22 cellular contexts compared by ENCODE assay signal in genomic region chr11:86912238-86912637, GRCh38. TPM values are rescaled to one million over a fixed set of nuclear protein-coding genes. Genes with fewer than 3 reads are reported as not detected.
DNase-seq lines count a peak whose midpoint lies in the region; ATAC-seq and TF ChIP-seq lines count a peak whose summit lies in the region.
"Had no signal": no experiment of that assay in that cellular context is flagged by ENCODE, and none has a peak within 500 bp of the region (broad histone marks: within the 10 kb centered on the region; RNA-seq: fewer than 3 reads in every experiment).

No MANE protein-coding gene starts in this region.

- H3K9me2 ChIP-seq in SK-N-SH: no peaks in the 10 kb centered on the region

- H3K36me3 ChIP-seq in SK-N-SH (replicated peaks in 1 of 2; ENCODE audit: control insufficient read depth in 1 of 2, insufficient read depth in 2 of 2, low read length in 1 of 2): peaks cover 0 to 26% of the 10 kb centered on the region in 2 experiments
- H3K36me3 ChIP-seq: BLaER1 treated with 17β-estradiol and CSF1 and Interleukin-3, amounts not matched to agents 10 nM and 100 nM had no signal

- H3K27me3 ChIP-seq in SK-N-SH (ENCODE audit: insufficient read depth): no peaks in the 10 kb centered on the region
- H3K27me3 ChIP-seq: BLaER1 treated with 17β-estradiol and CSF1 and Interleukin-3, amounts not matched to agents 10 nM and 100 nM had no signal

- no peak for TF ChIP-seq RAD21 in SK-N-SH (IDR thresholded peaks at IDR 0.05; ENCODE audit: low read length)

- no peak for ATAC-seq in SK-N-SH treated with all-trans-retinoic acid at 6 μM for 48 hours
- ATAC-seq: A549; CD8-positive, alpha-beta T cell; GM12878 had no signal

- no peak for TF ChIP-seq CTCF in SK-N-SH (IDR thresholded peaks at IDR 0.05)
- no peak for TF ChIP-seq CTCF in endothelial cell (IDR thresholded peaks at IDR 0.05; ENCODE audit: unreplicated experiment)

- POLR2A ChIA-PET in SK-N-SH (lab: Yijun Ruan, JAX): no interaction called here

- CTCF ChIA-PET in SK-N-SH (lab: Yijun Ruan, JAX): interaction anchor here (1.0 to 1.2 kb wide), 2 partner anchors 42 to 43 kb away, joined by 3 read pairs; no protein-coding TSS in a partner anchor

- H3K27ac Mint-ChIP-seq in endothelial cell (ENCODE audit: unreplicated experiment): no peak overlapping the region
- H3K27ac Mint-ChIP-seq: B cell; CD4-positive, alpha-beta T cell; CD8-positive, alpha-beta T cell had no signal

- H4K20me1 ChIP-seq in SK-N-SH (ENCODE audit: insufficient read depth): no peaks in the 10 kb centered on the region
- H4K20me1 ChIP-seq: BLaER1 treated with 17β-estradiol and CSF1 and Interleukin-3, amounts not matched to agents 10 nM and 100 nM had no signal

- DNase-seq in SK-N-SH (no peak), endothelial cell (ENCODE audit: low spot score) (no peak), DMS114 treated with DMSO at 0.1 percent for 48 hours (lab: John Stamatoyannopoulos, UW; ENCODE audit: unreplicated experiment) (no peak), cerebellar cortex (ENCODE audit: low spot score) (no peak)
- DNase-seq: AML-193; Caco-2; Calu3; CD4-positive, alpha-beta T cell; CD8-positive, alpha-beta T cell; DMS153; DMS53; DMS79; DND-41; EL; GDM1 had no signal

- H3K4me1 Mint-ChIP-seq in endothelial cell (ENCODE audit: unreplicated experiment): peaks cover 16% of the 10 kb centered on the region
- H3K4me1 Mint-ChIP-seq: B cell had no signal

- H3K79me2 ChIP-seq in SK-N-SH (ENCODE audit: insufficient read depth): peaks cover 28% of the 10 kb centered on the region; the same call in 1 of the 2 replicates

- H3K27ac ChIP-seq in SK-N-SH (ENCODE audit: low read depth in 2 of 2, low read length in 1 of 2): no peak overlapping the region
- H3K27ac ChIP-seq: 22Rv1; A549; BLaER1 treated with 17β-estradiol and CSF1 and Interleukin-3, amounts not matched to agents 10 nM and 100 nM; C4-2B had no signal

- peaks cover 7% of the 10 kb centered on the region for H3K36me3 Mint-ChIP-seq in endothelial cell (ENCODE audit: low read depth, unreplicated experiment)
- H3K36me3 Mint-ChIP-seq: CD8-positive, alpha-beta T cell had no signal

- H3K9me3 ChIP-seq in SK-N-SH: no peaks in the 10 kb centered on the region

- H3F3A ChIP-seq in SK-N-SH (replicated peaks; ENCODE audit: insufficient read depth): peaks cover 44% of the 10 kb centered on the region

- peak overlapping the region; percentile 32 for H3K4me3 Mint-ChIP-seq in endothelial cell (ENCODE audit: unreplicated experiment)
- H3K4me3 Mint-ChIP-seq: B cell; CD4-positive, alpha-beta T cell; CD8-positive, alpha-beta T cell had no signal

- H3K9me3 Mint-ChIP-seq in endothelial cell (ENCODE audit: unreplicated experiment): no peaks in the 10 kb centered on the region
- H3K9me3 Mint-ChIP-seq: CD4-positive, alpha-beta T cell had no signal

- peaks cover 0 to 12% of the 10 kb centered on the region in 2 experiments; a peak in 3 of 4 replicates for H3K4me1 ChIP-seq in SK-N-SH (ENCODE audit: control insufficient read depth in 1 of 2, insufficient read depth in 2 of 2, low read depth in 1 of 2, low read length in 1 of 2)

- H3K4me2 ChIP-seq in SK-N-SH: no peak overlapping the region
- H3K4me2 ChIP-seq: A549; BLaER1 treated with 17β-estradiol and CSF1 and Interleukin-3, amounts not matched to agents 10 nM and 100 nM had no signal

- H3K4me3 ChIP-seq in SK-N-SH (ENCODE audit: low read depth in 2 of 2, low read length in 1 of 2): no peak overlapping the region
- H3K4me3 ChIP-seq: A549; BLaER1 treated with 17β-estradiol and CSF1 and Interleukin-3, amounts not matched to agents 10 nM and 100 nM; GM12878 had no signal

- no peak for TF ChIP-seq EP300 in SK-N-SH (IDR thresholded peaks at IDR 0.05; ENCODE audit: borderline replicate concordance in 1 of 2, low read depth in 1 of 2, low read length in 1 of 2)

- H2AFZ ChIP-seq in SK-N-SH (ENCODE audit: low read depth): no peak overlapping the region

- peaks cover 4% of the 10 kb centered on the region for H3K27me3 Mint-ChIP-seq in endothelial cell (ENCODE audit: unreplicated experiment)

- 0% methylated on average over 1 of the region's 1 CpG for WGBS in SK-N-SH (ENCODE audit: low lambda C conversion rate)

- H3K9ac ChIP-seq in SK-N-SH: no peak overlapping the region
- H3K9ac ChIP-seq: BLaER1 treated with 17β-estradiol and CSF1 and Interleukin-3, amounts not matched to agents 10 nM and 100 nM had no signal

TF ChIP-seq in SK-N-SH treated with all-trans-retinoic acid at 6 μM for 48 hours, 23 proteins besides CTCF, POLR2A, EP300 and RAD21:
- TF ChIP-seq OSR1 (CRISPR knock-in tag; IDR thresholded peaks at IDR 0.05) (no peak), ZFP30 (CRISPR knock-in tag; IDR thresholded peaks at IDR 0.05) (peak; percentile 62)

TF ChIP-seq in SK-N-SH, 30 proteins besides CTCF, POLR2A, EP300 and RAD21:
- no peak for TF ChIP-seq SMC3 (IDR thresholded peaks at IDR 0.05; ENCODE audit: low read depth, low read length)
- no peak for TF ChIP-seq GABPA (IDR thresholded peaks at IDR 0.05; ENCODE audit: low read depth)
- no peak for TF ChIP-seq USF1 (IDR thresholded peaks at IDR 0.05; ENCODE audit: borderline replicate concordance, low read depth)
- no peak for TF ChIP-seq PBX3 (IDR thresholded peaks at IDR 0.05)
- TF ChIP-seq FOXM1 (IDR thresholded peaks at IDR 0.05; ENCODE audit: low read depth): no peak
- TF ChIP-seq USF2 (IDR thresholded peaks at IDR 0.05; ENCODE audit: borderline replicate concordance, low read depth, low read length): no peak
- TF ChIP-seq RFX5 (IDR thresholded peaks at IDR 0.05; ENCODE audit: low read length): no peak
- TF ChIP-seq REST (IDR thresholded peaks at IDR 0.05; ENCODE audit: low read depth, low read length): no peak
- TF ChIP-seq RXRA (IDR thresholded peaks at IDR 0.05; ENCODE audit: borderline replicate concordance, low read depth): no peak
- TF ChIP-seq JUND (IDR thresholded peaks at IDR 0.05): no peak
- no peak for TF ChIP-seq TAF1 (IDR thresholded peaks at IDR 0.05; ENCODE audit: borderline replicate concordance, low read depth, low read length)
- TF ChIP-seq FOXJ3 (CRISPR knock-in tag; IDR thresholded peaks at IDR 0.05): no peak
- TF ChIP-seq NRF1 (IDR thresholded peaks at IDR 0.05; ENCODE audit: low read depth, low read length): no peak
- TF ChIP-seq SIN3A (IDR thresholded peaks at IDR 0.05; ENCODE audit: borderline replicate concordance, low read depth, low read length): no peak
- no peak for TF ChIP-seq YY1 (IDR thresholded peaks at IDR 0.05; ENCODE audit: low read depth)

RNA-seq across cellular contexts. Expression of gene FZD4, which starts 43.0 kb away (rescaled TPM):
- polyA plus RNA-seq in SK-N-SH (2012; rRNA removed): 0.72 and 0.93 TPM in 2 replicates
- polyA plus RNA-seq in SK-N-SH (2012; cell fraction: cytosol; rRNA removed): 0.81 and 0.82 TPM in 2 replicates
- 0.62 and 1.0 TPM in 2 replicates for polyA plus RNA-seq in SK-N-SH (2012; cell fraction: nucleus; rRNA removed)
- 71.5 TPM for total RNA-seq in endothelial cell (ENCODE audit: unreplicated experiment)
- total RNA-seq: CD4-positive, alpha-beta T cell had no signal
